Comparison of ENCODE assay signal across 8 cellular contexts in genomic region chr10:59622320-59622901, GRCh38.
DNase-seq lines count a peak whose midpoint lies in the region; ATAC-seq and TF ChIP-seq lines count a peak whose summit lies in the region.

No MANE protein-coding gene starts in this region.

- peak; percentile 78 to 83 (median 78) for ATAC-seq in right lobe of liver
- ATAC-seq in HG03571 (IDR thresholded peaks at IDR 0.05; ENCODE audit: unreplicated experiment): no peak

- 40% methylated on average over 8 of the region's 13 CpGs for WGBS in right lobe of liver (ENCODE audit: insufficient coverage, low coverage, low lambda C conversion rate, missing lambda C conversion rate)

- intact Hi-C loops in dorsolateral prefrontal cortex (cut with DNase I): loop anchor here (5.0 to 10.0 kb wide), 9 partner anchors 35 to 840 kb away; no protein-coding TSS in a partner anchor
- intact Hi-C loops in right lobe of liver (cut with DNase I): loop anchor here in 1 of 2 donors (10.0 kb wide), 2 partner anchors 202 to 412 kb away; no protein-coding TSS in a partner anchor

- TF ChIP-seq CTCF in dorsolateral prefrontal cortex (IDR thresholded peaks at IDR 0.05 in 54 of 56, conservative IDR thresholded peaks at IDR 0.05 in 2 of 56; ENCODE audit: low read depth in 1 of 56, partially characterized antibody in 56 of 56) (peak; percentile 47 to 80 (median 70)), right lobe of liver (IDR thresholded peaks at IDR 0.05) (peak; percentile 48 to 61 (median 54))

- no peaks in the 10 kb centered on the region for H3K9me3 ChIP-seq in SJCRH30 (replicated peaks)
- H3K9me3 ChIP-seq in right lobe of liver: no peaks in the 10 kb centered on the region

- H3K4me3 ChIP-seq in SJCRH30: no peak overlapping the region
- H3K4me3 ChIP-seq in dorsolateral prefrontal cortex: no peak overlapping the region
- no peak overlapping the region for H3K4me3 ChIP-seq in right lobe of liver

- H3K36me3 ChIP-seq in SJCRH30: no peaks in the 10 kb centered on the region
- no peaks in the 10 kb centered on the region for H3K36me3 ChIP-seq in right lobe of liver

- no peak overlapping the region for H3K27ac ChIP-seq in SJCRH30
- no peak overlapping the region for H3K27ac ChIP-seq in dorsolateral prefrontal cortex
- no peak overlapping the region for H3K27ac ChIP-seq in right lobe of liver
- H3K27ac ChIP-seq in substantia nigra (ENCODE audit: low read depth, low read length, poor library complexity, severe bottlenecking): no peak overlapping the region

- H3K4me1 ChIP-seq in SJCRH30: no peaks in the 10 kb centered on the region
- peaks cover 0 to 4% (median 0%) of the 10 kb centered on the region in 4 donors for H3K4me1 ChIP-seq in right lobe of liver

- H3K27me3 ChIP-seq in SJCRH30 (no peaks in the 10 kb centered on the region), dorsolateral prefrontal cortex (no peaks in the 10 kb centered on the region), right lobe of liver (no peaks in the 10 kb centered on the region)

- TF ChIP-seq POLR2A in right lobe of liver (IDR thresholded peaks at IDR 0.05): no peak

- DNase-seq in NCI-H2107 treated with DMSO at 0.1 percent for 48 hours (lab: John Stamatoyannopoulos, UW; ENCODE audit: unreplicated experiment) (peak; percentile 8), NCI-H2107 (lab: John Stamatoyannopoulos, UW) (no peak), M059J (ENCODE audit: low read depth) (peak; percentile 55), SJCRH30 (peak; percentile 13 to 68), dorsolateral prefrontal cortex (peak in 9 of 10 donors; percentile 32 to 64 (median 46)), right lobe of liver (peak in 1 of 3 donors; percentile 57), substantia nigra (lab: John Stamatoyannopoulos, UW) (peak in 29 of 49 donors; percentile 1 to 57 (median 11))
